In the genomic region with DNA sequence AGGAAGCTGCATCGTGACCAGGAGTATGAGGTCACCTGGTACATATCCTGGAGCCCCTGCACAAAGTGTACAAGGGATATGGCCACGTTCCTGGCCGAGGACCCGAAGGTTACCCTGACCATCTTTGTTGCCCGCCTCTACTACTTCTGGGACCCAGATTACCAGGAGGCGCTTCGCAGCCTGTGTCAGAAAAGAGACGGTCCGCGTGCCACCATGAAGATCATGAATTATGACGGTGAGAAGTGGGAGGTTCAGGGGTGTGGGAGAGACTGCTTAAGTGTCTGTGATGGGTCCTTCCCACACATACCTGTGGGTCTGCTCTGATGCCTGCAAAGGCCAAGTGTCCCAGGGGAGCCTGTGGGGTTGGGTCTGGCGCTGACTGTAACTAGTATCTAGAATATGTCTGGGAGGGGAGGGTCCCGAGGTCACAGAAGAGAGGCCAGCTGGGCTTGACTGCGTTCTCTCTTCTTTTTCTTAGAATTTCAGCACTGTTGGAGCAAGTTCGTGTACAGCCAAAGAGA, we compare ENCODE assay signal across 1 cellular context.
TF ChIP-seq lines count a peak whose summit lies in the region.

No MANE protein-coding gene starts in this region.

TF ChIP-seq in GM12878, 131 proteins besides CTCF, POLR2A, EP300 and RAD21:
- TF ChIP-seq KLF5 (IDR thresholded peaks at IDR 0.05; ENCODE audit: partially characterized antibody), result no peak
- TF ChIP-seq MEF2B (IDR thresholded peaks at IDR 0.05; ENCODE audit: partially characterized antibody, poor library complexity, severe bottlenecking), result peak; percentile 86
- TF ChIP-seq DPF2 (IDR thresholded peaks at IDR 0.05), result 0 out of 2 replicates have a peak, but pooled peaks have one; percentile 11
- peak; percentile 34; the same call in 1 of the 2 replicates for TF ChIP-seq GATAD2B (conservative IDR thresholded peaks at IDR 0.05; ENCODE audit: low read depth)
- TF ChIP-seq, protein P1, sequence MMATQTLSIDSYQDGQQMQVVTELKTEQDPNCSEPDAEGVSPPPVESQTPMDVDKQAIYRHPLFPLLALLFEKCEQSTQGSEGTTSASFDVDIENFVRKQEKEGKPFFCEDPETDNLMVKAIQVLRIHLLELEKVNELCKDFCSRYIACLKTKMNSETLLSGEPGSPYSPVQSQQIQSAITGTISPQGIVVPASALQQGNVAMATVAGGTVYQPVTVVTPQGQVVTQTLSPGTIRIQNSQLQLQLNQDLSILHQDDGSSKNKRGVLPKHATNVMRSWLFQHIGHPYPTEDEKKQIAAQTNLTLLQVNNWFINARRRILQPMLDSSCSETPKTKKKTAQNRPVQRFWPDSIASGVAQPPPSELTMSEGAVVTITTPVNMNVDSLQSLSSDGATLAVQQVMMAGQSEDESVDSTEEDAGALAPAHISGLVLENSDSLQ (IDR thresholded peaks at IDR 0.05), result no peak
- TF ChIP-seq, protein P2, sequence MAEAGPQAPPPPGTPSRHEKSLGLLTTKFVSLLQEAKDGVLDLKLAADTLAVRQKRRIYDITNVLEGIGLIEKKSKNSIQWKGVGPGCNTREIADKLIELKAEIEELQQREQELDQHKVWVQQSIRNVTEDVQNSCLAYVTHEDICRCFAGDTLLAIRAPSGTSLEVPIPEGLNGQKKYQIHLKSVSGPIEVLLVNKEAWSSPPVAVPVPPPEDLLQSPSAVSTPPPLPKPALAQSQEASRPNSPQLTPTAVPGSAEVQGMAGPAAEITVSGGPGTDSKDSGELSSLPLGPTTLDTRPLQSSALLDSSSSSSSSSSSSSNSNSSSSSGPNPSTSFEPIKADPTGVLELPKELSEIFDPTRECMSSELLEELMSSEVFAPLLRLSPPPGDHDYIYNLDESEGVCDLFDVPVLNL (IDR thresholded peaks at IDR 0.05; ENCODE audit: low read depth, low read length), result no peak
